ENCODE assay signal across 14 cellular contexts in the genomic region with DNA sequence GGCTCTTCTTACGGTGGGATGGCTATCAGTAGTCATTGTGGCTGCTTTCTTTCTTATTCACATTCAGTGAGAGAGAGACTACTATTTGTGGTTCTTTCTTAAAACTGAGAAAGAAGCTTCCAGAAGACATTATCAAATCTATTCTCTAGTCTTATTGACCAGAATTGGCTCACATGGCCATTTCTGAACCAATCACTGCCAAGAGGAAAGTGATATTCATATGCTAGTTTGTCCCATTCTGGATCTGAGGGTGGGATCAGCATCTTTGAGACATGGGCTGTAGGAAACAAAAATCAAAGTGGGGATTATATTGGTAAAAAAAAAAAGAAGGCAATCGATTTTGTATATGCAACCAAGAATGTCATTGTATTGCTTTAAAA.
DNase-seq lines count a peak whose midpoint lies in the region; ATAC-seq and TF ChIP-seq lines count a peak whose summit lies in the region.
"Had no signal": no experiment of that assay in that cellular context is flagged by ENCODE, and none has a peak within 500 bp of the region (broad histone marks: within the 10 kb centered on the region; RNA-seq: fewer than 3 reads in every experiment).

No MANE protein-coding gene starts in this region.

- no peaks in the 10 kb centered on the region; the same call in 1 of the 2 replicates for H3F3A ChIP-seq in OCI-LY1 (ENCODE audit: insufficient read depth, low read length)

- no peaks in the 10 kb centered on the region for H3K9me3 Mint-ChIP-seq in activated naive CD4-positive, alpha-beta T cell treated with anti-CD3 and anti-CD28 coated beads, Interleukin-2, amount 10 ng/mL, durations not matched to agents 7 days and 5 days
- peaks cover 7% of the 10 kb centered on the region for H3K9me3 Mint-ChIP-seq in central memory CD8-positive, alpha-beta T cell

- H3K4me1 ChIP-seq in OCI-LY1 (ENCODE audit: insufficient read depth, low read length, severe bottlenecking) = peaks cover 68% of the 10 kb centered on the region

- H3K4me3 Mint-ChIP-seq in activated naive CD4-positive, alpha-beta T cell treated with anti-CD3 and anti-CD28 coated beads, Interleukin-2, amount 10 ng/mL, durations not matched to agents 7 days and 5 days = peak overlapping the region; percentile 53
- peak overlapping the region; percentile 64 for H3K4me3 Mint-ChIP-seq in central memory CD8-positive, alpha-beta T cell

- peak overlapping the region; percentile 98 for H3K27ac Mint-ChIP-seq in activated naive CD4-positive, alpha-beta T cell treated with anti-CD3 and anti-CD28 coated beads, Interleukin-2, amount 10 ng/mL, durations not matched to agents 7 days and 5 days
- H3K27ac Mint-ChIP-seq in central memory CD8-positive, alpha-beta T cell (ENCODE audit: low read depth) = peak overlapping the region; percentile 99

- no peaks in the 10 kb centered on the region for H3K9me2 ChIP-seq in OCI-LY1 (ENCODE audit: low read depth, low read length)

- CTCF ChIA-PET in activated naive CD4-positive, alpha-beta T cell treated with anti-CD3 and anti-CD28 coated beads, Interleukin-2, amount 10 ng/mL, durations not matched to agents 7 days and 5 days (lab: Charles Lee) = interaction anchor here (0.8 to 9.7 kb wide), 6 partner anchors 9 to 109 kb away, joined by 3 to 76 read pairs (median 25); a partner anchor contains a TSS

- no peaks in the 10 kb centered on the region for H3K27me3 ChIP-seq in OCI-LY1 (ENCODE audit: insufficient read depth, low read length)

- H3K79me2 ChIP-seq in OCI-LY1 (ENCODE audit: insufficient read depth, low read length) = no peaks in the 10 kb centered on the region

- no peak for TF ChIP-seq CTCF in OCI-LY1 (IDR thresholded peaks at IDR 0.05; ENCODE audit: low read length)

- H3K9me3 ChIP-seq in OCI-LY1 (ENCODE audit: low read length) = no peaks in the 10 kb centered on the region

- peaks cover 87% of the 10 kb centered on the region for H3K4me1 Mint-ChIP-seq in activated naive CD4-positive, alpha-beta T cell treated with anti-CD3 and anti-CD28 coated beads, Interleukin-2, amount 10 ng/mL, durations not matched to agents 7 days and 5 days
- H3K4me1 Mint-ChIP-seq in central memory CD8-positive, alpha-beta T cell = peaks cover 69% of the 10 kb centered on the region

- H4K20me1 ChIP-seq in OCI-LY1 (ENCODE audit: insufficient read depth, low read length) = no peaks in the 10 kb centered on the region

- H3K27ac ChIP-seq in OCI-LY1 (ENCODE audit: low read depth, low read length, poor library complexity, severe bottlenecking) = peak overlapping the region; percentile 95
- H3K27ac ChIP-seq: RWPE1 had no signal

- no peak overlapping the region; the same call in 1 of the 2 replicates for H3K9ac ChIP-seq in OCI-LY1 (ENCODE audit: low read length)

- H3K27me3 Mint-ChIP-seq in activated naive CD4-positive, alpha-beta T cell treated with anti-CD3 and anti-CD28 coated beads, Interleukin-2, amount 10 ng/mL, durations not matched to agents 7 days and 5 days = no peaks in the 10 kb centered on the region
- H3K27me3 Mint-ChIP-seq in central memory CD8-positive, alpha-beta T cell = no peaks in the 10 kb centered on the region

- no peaks in the 10 kb centered on the region for H3K36me3 ChIP-seq in OCI-LY1 (ENCODE audit: insufficient read depth, low read length)

- H3K4me2 ChIP-seq in OCI-LY1 (ENCODE audit: low read length) = peak overlapping the region; percentile 39

- no peak for ATAC-seq in central memory CD8-positive, alpha-beta T cell (replicated peaks; ENCODE audit: extremely low read depth, poor library complexity, severe bottlenecking)
- ATAC-seq: sciatic nerve had no signal

- no peak for DNase-seq in activated naive CD4-positive, alpha-beta T cell treated with anti-CD3 and anti-CD28 coated beads, Interleukin-2, amount 10 ng/mL, durations not matched to agents 7 days and 5 days
- DNase-seq in activated naive CD4-positive, alpha-beta T cell treated with anti-CD3 and anti-CD28 coated beads, Interleukin-2, amount 50 U/mL, for 16 hours = no peak
- no peak for DNase-seq in central memory CD8-positive, alpha-beta T cell (ENCODE audit: low spot score in 2 of 2)
- DNase-seq in superior temporal gyrus (ENCODE audit: extremely low spot score) (no peak), GM19238 (ENCODE audit: insufficient read length, low spot score) (no peak), HPDE6-E6E7 (ENCODE audit: extremely low spot score) (no peak), HK-2 (ENCODE audit: unreplicated experiment) (no peak)
- DNase-seq: IMR-90, NCI-H1048, NCI-H2171, SW 1271 had no signal

- H3K4me3 ChIP-seq in OCI-LY1 (ENCODE audit: low read depth, low read length, poor library complexity, severe bottlenecking) = peak overlapping the region; percentile 14

- H3K36me3 Mint-ChIP-seq in activated naive CD4-positive, alpha-beta T cell treated with anti-CD3 and anti-CD28 coated beads, Interleukin-2, amount 10 ng/mL, durations not matched to agents 7 days and 5 days = peaks cover 26% of the 10 kb centered on the region
- H3K36me3 Mint-ChIP-seq in central memory CD8-positive, alpha-beta T cell (ENCODE audit: insufficient read depth) = peaks cover 11% of the 10 kb centered on the region

- no peak overlapping the region for H2AFZ ChIP-seq in OCI-LY1 (ENCODE audit: low read length)
